In genomic region chr6:30730611-30731435, GRCh38 we compare ENCODE assay signal across 8 cellular contexts. TPM values are rescaled to one million over a fixed set of nuclear protein-coding genes. Genes with fewer than 3 reads are reported as not detected.
DNase-seq lines count a peak whose midpoint lies in the region; ATAC-seq and TF ChIP-seq lines count a peak whose summit lies in the region.

No MANE protein-coding gene starts in this region.

- no peaks in the 10 kb centered on the region for H4K20me1 ChIP-seq in GM23248 (ENCODE audit: insufficient read depth)

- H3K4me1 Mint-ChIP-seq in CD4-positive, CD25-positive, alpha-beta regulatory T cell, result peaks cover 4 to 44% (median 15%) of the 10 kb centered on the region in 4 donors
- H3K4me1 Mint-ChIP-seq in chondrocyte (ENCODE audit: low read depth), result peaks cover 15% of the 10 kb centered on the region

- no peaks in the 10 kb centered on the region for H3K27me3 ChIP-seq in CD4-positive, CD25-positive, alpha-beta regulatory T cell (ENCODE audit: control insufficient read depth, insufficient read depth, low read length)
- no peaks in the 10 kb centered on the region for H3K27me3 ChIP-seq in GM23248 (replicated peaks; ENCODE audit: insufficient read depth)
- no peaks in the 10 kb centered on the region for H3K27me3 ChIP-seq in lower lobe of right lung (ENCODE audit: low read depth)

- H3K9me3 Mint-ChIP-seq in CD4-positive, CD25-positive, alpha-beta regulatory T cell, result no peaks in the 10 kb centered on the region
- no peaks in the 10 kb centered on the region for H3K9me3 Mint-ChIP-seq in chondrocyte (ENCODE audit: low read depth)

- peak overlapping the region; percentile 40 to 73 (median 65) for H3K27ac Mint-ChIP-seq in CD4-positive, CD25-positive, alpha-beta regulatory T cell
- peak overlapping the region; percentile 46 for H3K27ac Mint-ChIP-seq in chondrocyte (ENCODE audit: unreplicated experiment)

- peaks cover 83% of the 10 kb centered on the region for H3F3A ChIP-seq in GM23248 (ENCODE audit: insufficient read depth)

- TF ChIP-seq CTCF in chondrocyte (IDR thresholded peaks at IDR 0.05), result peak; percentile 80
- TF ChIP-seq CTCF in lower lobe of right lung (IDR thresholded peaks at IDR 0.05), result peak; percentile 66

- peak overlapping the region in 3 of 4 donors; percentile 39 to 62 (median 54) for H3K4me3 Mint-ChIP-seq in CD4-positive, CD25-positive, alpha-beta regulatory T cell
- H3K4me3 Mint-ChIP-seq in chondrocyte (ENCODE audit: unreplicated experiment), result no peak overlapping the region

- WGBS in GM23248 (ENCODE audit: low coverage in 1 of 2, low lambda C conversion rate in 2 of 2, missing lambda C conversion rate in 2 of 2), 2 experiments, result 78 to 82% methylated on average over 30 of the region's 30 CpGs

- H3K4me2 ChIP-seq in GM23248 (ENCODE audit: unreplicated experiment), result no peak overlapping the region

- H3K9me2 ChIP-seq in GM23248 (ENCODE audit: insufficient read depth), result no peaks in the 10 kb centered on the region

- peak; percentile 73 to 92 (median 82) for DNase-seq in CD4-positive, CD25-positive, alpha-beta regulatory T cell
- peak; percentile 41 for DNase-seq in GM23248
- DNase-seq in NCI-H2081 treated with DMSO at 0.1 percent for 48 hours (lab: John Stamatoyannopoulos, UW), result peak; percentile 37
- peak; percentile 79 for DNase-seq in activated CD4-positive, alpha-beta T cell treated with anti-CD3 and anti-CD28 coated beads for 1 hour
- no peak for DNase-seq in chondrocyte (ENCODE audit: low spot score)
- DNase-seq in lower lobe of right lung, result peak; percentile 86
- DNase-seq in stimulated activated CD8-positive, alpha-beta memory T cell treated with anti-CD3 and anti-CD28 coated beads, Interleukin-15, amount 100 ng/mL, for 48 hours (ENCODE audit: low read depth in 2 of 2), result peak; percentile 81 to 82
- no peak for DNase-seq in LoVo (ENCODE audit: low spot score)

- H3K9ac ChIP-seq in GM23248, result no peak overlapping the region

- no peaks in the 10 kb centered on the region for H3K9me3 ChIP-seq in CD4-positive, CD25-positive, alpha-beta regulatory T cell (ENCODE audit: control insufficient read depth in 2 of 2, low read length in 2 of 2)
- H3K9me3 ChIP-seq in GM23248 (ENCODE audit: low read depth) (no peaks in the 10 kb centered on the region), lower lobe of right lung (no peaks in the 10 kb centered on the region)

- H3K27ac ChIP-seq in CD4-positive, CD25-positive, alpha-beta regulatory T cell (ENCODE audit: insufficient read depth, low read length, poor library complexity, severe bottlenecking), result peak overlapping the region; percentile 28
- no peak overlapping the region for H3K27ac ChIP-seq in GM23248
- H3K27ac ChIP-seq in lower lobe of right lung, result no peak overlapping the region

- in situ Hi-C loops in GM23248 (cut with MboI), result loop anchor here (10.0 to 25.0 kb wide), 2 partner anchors 144 to 356 kb away; no protein-coding TSS in a partner anchor

- H3K4me1 ChIP-seq in CD4-positive, CD25-positive, alpha-beta regulatory T cell (ENCODE audit: control insufficient read depth, insufficient read depth, low read length, poor library complexity, severe bottlenecking), result peaks cover 15% of the 10 kb centered on the region
- H3K4me1 ChIP-seq in GM23248 (ENCODE audit: insufficient read depth) (peaks cover 17% of the 10 kb centered on the region), lower lobe of right lung (peaks cover 13% of the 10 kb centered on the region)

- H3K36me3 Mint-ChIP-seq in CD4-positive, CD25-positive, alpha-beta regulatory T cell, result peaks cover 9% of the 10 kb centered on the region
- H3K36me3 Mint-ChIP-seq in chondrocyte (ENCODE audit: low read depth), result peaks cover 18% of the 10 kb centered on the region

- no peak overlapping the region for H2AFZ ChIP-seq in GM23248

- ATAC-seq in CD4-positive, CD25-positive, alpha-beta regulatory T cell (ENCODE audit: low read depth in 2 of 2), result peak; percentile 91 to 97
- ATAC-seq in lower lobe of right lung, result peak; percentile 91 to 93

- peak overlapping the region; percentile 53 for H3K4me3 ChIP-seq in CD4-positive, CD25-positive, alpha-beta regulatory T cell (ENCODE audit: low read depth, low read length)
- no peak overlapping the region for H3K4me3 ChIP-seq in GM23248
- no peak overlapping the region for H3K4me3 ChIP-seq in lower lobe of right lung

- no peaks in the 10 kb centered on the region for H3K27me3 Mint-ChIP-seq in CD4-positive, CD25-positive, alpha-beta regulatory T cell
- no peaks in the 10 kb centered on the region for H3K27me3 Mint-ChIP-seq in chondrocyte (ENCODE audit: low read depth)

- peaks cover 50% of the 10 kb centered on the region for H3K79me2 ChIP-seq in GM23248 (ENCODE audit: insufficient read depth)

- intact Hi-C loops in lower lobe of right lung (cut with DNase I), result no loop called here

- peaks cover 6% of the 10 kb centered on the region for H3K36me3 ChIP-seq in CD4-positive, CD25-positive, alpha-beta regulatory T cell (ENCODE audit: control insufficient read depth, insufficient read depth, low read length)
- H3K36me3 ChIP-seq in GM23248 (ENCODE audit: low read depth), result peaks cover 56% of the 10 kb centered on the region
- H3K36me3 ChIP-seq in lower lobe of right lung, result peaks cover 100% of the 10 kb centered on the region

RNA-seq across cellular contexts. Expression of gene TUBB, which starts 10.7 kb away (rescaled TPM):
- total RNA-seq in CD4-positive, CD25-positive, alpha-beta regulatory T cell, result 119 TPM
- 100 to 1,000 TPM; 125 to 158 (median 138) TPM for polyA plus RNA-seq in CD4-positive, CD25-positive, alpha-beta regulatory T cell
- 525 and 565 TPM in 2 replicates for total RNA-seq in GM23248 (2014; rRNA removed; shearing (Covaris generic))
- polyA plus RNA-seq in GM23248 (2016; fragmentation: Nextera tagmentation; extraction: Ambion mirVana), result 491 and 520 TPM in 2 replicates
- total RNA-seq in chondrocyte (681 to 975 TPM (median 692 TPM) in 3 replicates), lower lobe of right lung (292 TPM)

RNA-seq across cellular contexts. Expression of gene FLOT1, which starts 11.7 kb away (rescaled TPM):
- total RNA-seq in CD4-positive, CD25-positive, alpha-beta regulatory T cell, result 25.3 TPM
- 10 to 100 TPM; 30.5 to 63.2 (median 48.1) TPM for polyA plus RNA-seq in CD4-positive, CD25-positive, alpha-beta regulatory T cell
- 156 and 165 TPM in 2 replicates for total RNA-seq in GM23248 (2014; rRNA removed; shearing (Covaris generic))
- polyA plus RNA-seq in GM23248 (2016; fragmentation: Nextera tagmentation; extraction: Ambion mirVana), result 162 and 171 TPM in 2 replicates
- total RNA-seq in chondrocyte (66.8 to 72.7 TPM (median 69.1 TPM) in 3 replicates), lower lobe of right lung (151 TPM)

RNA-seq across cellular contexts. Expression of gene IER3, which starts 13.5 kb away (rescaled TPM):
- 5.1 TPM for total RNA-seq in CD4-positive, CD25-positive, alpha-beta regulatory T cell
- 1 to 10 TPM in 3 of 4 donors, under 1 TPM in 1; 0.38 to 2.2 (median 1.4) TPM for polyA plus RNA-seq in CD4-positive, CD25-positive, alpha-beta regulatory T cell
- 148 and 156 TPM in 2 replicates for total RNA-seq in GM23248 (2014; rRNA removed; shearing (Covaris generic))
- polyA plus RNA-seq in GM23248 (2016; fragmentation: Nextera tagmentation; extraction: Ambion mirVana), result 76.4 and 82.1 TPM in 2 replicates
- total RNA-seq in chondrocyte, result 332 to 354 TPM (median 333 TPM) in 3 replicates
- total RNA-seq in lower lobe of right lung, result 18.0 TPM

RNA-seq across cellular contexts. Expression of gene MDC1, which starts 13.7 kb away (rescaled TPM):
- total RNA-seq in CD4-positive, CD25-positive, alpha-beta regulatory T cell, result 32.7 TPM
- polyA plus RNA-seq in CD4-positive, CD25-positive, alpha-beta regulatory T cell, result 1 to 10 TPM; 1.2 to 5.0 (median 3.7) TPM
- 4.9 and 6.6 TPM in 2 replicates for total RNA-seq in GM23248 (2014; rRNA removed; shearing (Covaris generic))
- 6.7 and 7.1 TPM in 2 replicates for polyA plus RNA-seq in GM23248 (2016; fragmentation: Nextera tagmentation; extraction: Ambion mirVana)
- total RNA-seq in chondrocyte (25.5 to 33.5 TPM (median 33.1 TPM) in 3 replicates), lower lobe of right lung (24.5 TPM)

RNA-seq across cellular contexts. Expression of gene NRM, which starts 40.0 kb away (rescaled TPM):
- 9.0 TPM for total RNA-seq in CD4-positive, CD25-positive, alpha-beta regulatory T cell
- polyA plus RNA-seq in CD4-positive, CD25-positive, alpha-beta regulatory T cell, result 10 to 100 TPM in 1 of 4 donors, 1 to 10 TPM in 3; 7.5 to 17.7 (median 9.2) TPM
- total RNA-seq in GM23248 (2014; rRNA removed; shearing (Covaris generic)), result 5.8 and 6.2 TPM in 2 replicates
- polyA plus RNA-seq in GM23248 (2016; fragmentation: Nextera tagmentation; extraction: Ambion mirVana), result 11.3 and 11.6 TPM in 2 replicates
- 18.6 to 26.3 TPM (median 20.0 TPM) in 3 replicates for total RNA-seq in chondrocyte
- total RNA-seq in lower lobe of right lung, result 10.0 TPM

Comparison
In these comparisons a context has a peak if more than half of its experiments do, and no peak if none do; other contexts are left out.
1. DNase-seq: peak in CD4-positive, CD25-positive, alpha-beta regulatory T cell (3 of 3), GM23248 (single experiment), NCI-H2081 treated with DMSO at 0.1 percent for 48 hours (single experiment), activated CD4-positive, alpha-beta T cell treated with anti-CD3 and anti-CD28 coated beads for 1 hour (single experiment), lower lobe of right lung (single experiment) and stimulated activated CD8-positive, alpha-beta memory T cell treated with anti-CD3 and anti-CD28 coated beads, Interleukin-15, amount 100 ng/mL, for 48 hours (2 of 2); none in chondrocyte (single experiment) and LoVo (single experiment).